8 cellular contexts compared by ENCODE assay signal in genomic region chr2:97870396-97870843, GRCh38.
A peak's percentile ranks its signal among the peaks of the same experiment; 100 is the strongest.
DNase-seq lines count a peak whose midpoint lies in the region; ATAC-seq and TF ChIP-seq lines count a peak whose summit lies in the region.

No MANE protein-coding gene starts in this region.

- H3K9me3 ChIP-seq in left ventricle myocardium inferior (replicated peaks), result no peaks in the 10 kb centered on the region

- H3K4me3 Mint-ChIP-seq in activated CD8-positive, alpha-beta memory T cell treated with anti-CD3 and anti-CD28 coated beads, Interleukin-2, amount 10 ng/mL, durations not matched to agents 7 days and 5 days, result peak overlapping the region; percentile 21
- H3K4me3 Mint-ChIP-seq in activated T-cell treated with anti-CD3 and anti-CD28 coated beads, Interleukin-2, amount 50 U/mL, for 4 hours, result peak overlapping the region; percentile 58

- H3K27me3 ChIP-seq in left ventricle myocardium inferior (ENCODE audit: low read depth), result no peaks in the 10 kb centered on the region

- no peaks in the 10 kb centered on the region for H3K36me3 ChIP-seq in left ventricle myocardium inferior

- H3K4me1 ChIP-seq in left ventricle myocardium inferior, result peaks cover 50% of the 10 kb centered on the region

- peaks cover 2% of the 10 kb centered on the region for H3K9me3 Mint-ChIP-seq in activated CD8-positive, alpha-beta memory T cell treated with anti-CD3 and anti-CD28 coated beads, Interleukin-2, amount 10 ng/mL, durations not matched to agents 7 days and 5 days (ENCODE audit: low read depth)
- peaks cover 9% of the 10 kb centered on the region for H3K9me3 Mint-ChIP-seq in activated T-cell treated with anti-CD3 and anti-CD28 coated beads, Interleukin-2, amount 50 U/mL, for 4 hours

- peak overlapping the region; percentile 79 for H3K27ac Mint-ChIP-seq in activated CD8-positive, alpha-beta memory T cell treated with anti-CD3 and anti-CD28 coated beads, Interleukin-2, amount 10 ng/mL, durations not matched to agents 7 days and 5 days

- intact Hi-C loops in left ventricle myocardium inferior (cut with micrococcal nuclease), result no loop called here

- H3K4me1 Mint-ChIP-seq in activated CD8-positive, alpha-beta memory T cell treated with anti-CD3 and anti-CD28 coated beads, Interleukin-2, amount 10 ng/mL, durations not matched to agents 7 days and 5 days, result peaks cover 34% of the 10 kb centered on the region
- H3K4me1 Mint-ChIP-seq in activated T-cell treated with anti-CD3 and anti-CD28 coated beads, Interleukin-2, amount 50 U/mL, for 4 hours (ENCODE audit: low read depth), result peaks cover 50% of the 10 kb centered on the region

- peak; percentile 90 for DNase-seq in activated CD8-positive, alpha-beta memory T cell treated with anti-CD3 and anti-CD28 coated beads, Interleukin-2, amount 10 ng/mL, durations not matched to agents 7 days and 5 days
- no peak for DNase-seq in activated CD8-positive, alpha-beta memory T cell treated with anti-CD3 and anti-CD28 coated beads for 24 hours
- peak; percentile 96 for DNase-seq in MV-4-11 (lab: John Stamatoyannopoulos, UW)
- no peak for DNase-seq in activated T-cell treated with anti-CD3 and anti-CD28 coated beads, Interleukin-2, amount 50 U/mL, for 4 hours
- DNase-seq in left ventricle myocardium inferior, result no peak
- peak; percentile 25 to 36 for DNase-seq in stimulated activated CD8-positive, alpha-beta memory T cell treated with anti-CD3 and anti-CD28 coated beads, Interleukin-15, amount 100 ng/mL, for 48 hours (ENCODE audit: low read depth in 2 of 2)
- no peak for DNase-seq in COLO668 (lab: John Stamatoyannopoulos, UW; ENCODE audit: unreplicated experiment)

- peak; percentile 99 for ATAC-seq in activated CD8-positive, alpha-beta memory T cell treated with anti-CD3 and anti-CD28 coated beads, Interleukin-2, amount 10 ng/mL, durations not matched to agents 7 days and 5 days
- peak; percentile 98 for ATAC-seq in HG02623 (IDR thresholded peaks at IDR 0.05; ENCODE audit: unreplicated experiment)
- peak; percentile 87 to 97 for ATAC-seq in activated T-cell treated with anti-CD3 and anti-CD28 coated beads, Interleukin-2, amount 50 U/mL, for 4 hours

- CTCF ChIA-PET in activated CD8-positive, alpha-beta memory T cell treated with anti-CD3 and anti-CD28 coated beads, Interleukin-2, amount 10 ng/mL, durations not matched to agents 7 days and 5 days (lab: Charles Lee), result interaction anchor here (0.6 to 2.7 kb wide), 4 partner anchors 61 to 399 kb away, joined by 3 to 11 read pairs (median 3); no protein-coding TSS in a partner anchor

- peaks cover 31% of the 10 kb centered on the region for H3K36me3 Mint-ChIP-seq in activated CD8-positive, alpha-beta memory T cell treated with anti-CD3 and anti-CD28 coated beads, Interleukin-2, amount 10 ng/mL, durations not matched to agents 7 days and 5 days
- H3K36me3 Mint-ChIP-seq in activated T-cell treated with anti-CD3 and anti-CD28 coated beads, Interleukin-2, amount 50 U/mL, for 4 hours (ENCODE audit: insufficient read depth), result peaks cover 19% of the 10 kb centered on the region

- H3K4me3 ChIP-seq in left ventricle myocardium inferior, result peak overlapping the region; percentile 20

- TF ChIP-seq CTCF in left ventricle myocardium inferior (IDR thresholded peaks at IDR 0.05; ENCODE audit: borderline replicate concordance), result no peak

- H3K27me3 Mint-ChIP-seq in activated CD8-positive, alpha-beta memory T cell treated with anti-CD3 and anti-CD28 coated beads, Interleukin-2, amount 10 ng/mL, durations not matched to agents 7 days and 5 days, result peaks cover 4% of the 10 kb centered on the region
- H3K27me3 Mint-ChIP-seq in activated T-cell treated with anti-CD3 and anti-CD28 coated beads, Interleukin-2, amount 50 U/mL, for 4 hours (ENCODE audit: low read depth), result no peaks in the 10 kb centered on the region

- peak overlapping the region; percentile 84 for H3K27ac ChIP-seq in left ventricle myocardium inferior (replicated peaks)

Comparison
In these comparisons a context has a peak if more than half of its experiments do, and no peak if none do; other contexts are left out.
1. DNase-seq: peak in activated CD8-positive, alpha-beta memory T cell treated with anti-CD3 and anti-CD28 coated beads, Interleukin-2, amount 10 ng/mL, durations not matched to agents 7 days and 5 days (single experiment), MV-4-11 (single experiment) and stimulated activated CD8-positive, alpha-beta memory T cell treated with anti-CD3 and anti-CD28 coated beads, Interleukin-15, amount 100 ng/mL, for 48 hours (2 of 2); none in activated CD8-positive, alpha-beta memory T cell treated with anti-CD3 and anti-CD28 coated beads for 24 hours (single experiment), activated T-cell treated with anti-CD3 and anti-CD28 coated beads, Interleukin-2, amount 50 U/mL, for 4 hours (single experiment), left ventricle myocardium inferior (single experiment) and COLO668 (single experiment).
2. Peak in every context shown above with its lines, with median percentiles within 50 percentile points of each other: ATAC-seq.